Comparison of ENCODE assay signal across 8 cellular contexts in the genomic region with DNA sequence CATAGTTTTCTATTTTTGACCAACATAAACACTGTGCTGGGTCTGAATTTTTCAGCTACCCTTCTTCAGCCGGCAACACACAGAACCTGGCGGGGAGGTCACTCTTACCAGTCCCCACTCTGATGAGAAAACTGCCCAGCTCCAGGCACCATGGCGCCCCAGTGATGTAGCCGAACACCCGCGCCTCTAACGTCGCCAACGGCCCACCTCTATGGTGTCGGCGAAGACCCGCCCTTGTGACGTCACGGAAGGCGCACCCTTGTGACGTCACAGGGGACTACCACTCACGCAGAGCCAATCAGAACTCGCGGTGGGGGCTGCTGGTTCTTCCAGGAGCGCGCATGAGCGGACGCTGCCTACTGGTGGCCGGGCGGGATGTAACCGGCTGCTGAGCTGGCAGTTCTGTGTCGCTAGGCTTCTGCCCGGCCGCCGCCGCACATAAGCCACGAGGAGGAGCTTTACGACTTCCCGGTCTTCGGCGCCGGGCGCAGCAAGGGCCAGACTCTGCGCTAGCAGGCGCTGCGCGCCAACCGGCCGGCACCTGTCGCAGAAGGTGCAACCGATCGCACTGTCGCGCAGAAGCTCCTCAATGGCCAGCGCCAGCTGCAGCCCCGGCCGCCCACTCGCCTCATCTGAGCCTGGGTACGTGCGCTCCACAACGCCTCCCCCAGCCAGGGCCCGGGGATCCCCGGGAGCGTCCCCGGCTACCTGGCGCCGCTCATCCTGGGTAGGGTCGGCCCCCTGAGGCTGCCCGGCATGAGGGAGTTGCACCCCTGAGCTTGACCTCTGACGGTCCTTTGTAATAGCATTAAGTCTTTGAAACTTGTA.
DNase-seq lines count a peak whose midpoint lies in the region; ATAC-seq and TF ChIP-seq lines count a peak whose summit lies in the region.
"Not testable (repeated sequence)": the region's sequence is repeated elsewhere in the genome, so short reads cannot be mapped to it uniquely, and the experiment has no call there.

No MANE protein-coding gene starts in this region.

- peak; percentile 98 for TF ChIP-seq POLR2A in breast epithelium (IDR thresholded peaks at IDR 0.05)

- H3K4me3 ChIP-seq in breast epithelium (peak overlapping the region; percentile 50 to 69 (median 60)), subcutaneous abdominal adipose tissue (ENCODE audit: low read depth in 1 of 5, low read length in 5 of 5) (peak overlapping the region; percentile 60 to 76 (median 68))

- H3K4me1 ChIP-seq in breast epithelium = not testable (repeated sequence)
- peaks cover 0 to 14% (median 3%) of the 10 kb centered on the region in 5 donors for H3K4me1 ChIP-seq in subcutaneous abdominal adipose tissue (ENCODE audit: control insufficient read depth in 5 of 5, insufficient read depth in 5 of 5, low read length in 5 of 5)

- DNase-seq in GM04503 (ENCODE audit: low read depth) (peak; percentile 88), HS-5 (ENCODE audit: low read depth) (peak; percentile 88), breast epithelium (ENCODE audit: low spot score in 2 of 2) (peak; percentile 99 to 100), hepatic stellate cell (ENCODE audit: low spot score) (peak; percentile 99), pons (ENCODE audit: low spot score) (peak; percentile 99)
- DNase-seq in activated CD4-positive, CD25-positive, alpha-beta regulatory T cell treated with anti-CD3 and anti-CD28 coated beads, Interleukin-2, amount 50 U/mL, for 72 hours = peak; percentile 96

- ATAC-seq in GM21717 (IDR thresholded peaks at IDR 0.05; ENCODE audit: unreplicated experiment) = peak; percentile 100

- peak in 2 of 3 donors; percentile 33 to 65 for TF ChIP-seq CTCF in breast epithelium (IDR thresholded peaks at IDR 0.05)

- H3K27me3 ChIP-seq in breast epithelium; subcutaneous abdominal adipose tissue (ENCODE audit: control insufficient read depth in 5 of 5, insufficient read depth in 4 of 5, low read length in 5 of 5): not testable (repeated sequence)

- H3K27ac ChIP-seq in breast epithelium (peak overlapping the region; percentile 85 to 89), subcutaneous abdominal adipose tissue (ENCODE audit: low read depth, low read length) (peak overlapping the region; percentile 62)

- H3K9me3 ChIP-seq in breast epithelium; subcutaneous abdominal adipose tissue (ENCODE audit: control insufficient read depth in 5 of 5, low read length in 5 of 5): not testable (repeated sequence)

- H3K9ac ChIP-seq in subcutaneous abdominal adipose tissue (ENCODE audit: low read length in 5 of 5) = peak overlapping the region in 4 of 5 donors; percentile 58 to 70 (median 64)

- intact Hi-C loops in breast epithelium (cut with DNase I; ENCODE audit: low total_unique reads) = not testable (repeated sequence)

- not testable (repeated sequence) for H3K36me3 ChIP-seq in breast epithelium; subcutaneous abdominal adipose tissue (ENCODE audit: control insufficient read depth in 5 of 5, insufficient read depth in 5 of 5, low read length in 5 of 5)

Comparison
In these comparisons a context has a peak if more than half of its experiments do, and no peak if none do; other contexts are left out.
1. Peak in every context shown above with its lines: DNase-seq, ATAC-seq, H3K4me3 ChIP-seq and H3K27ac ChIP-seq.